Comparison of ENCODE assay signal across 22 cellular contexts in the genomic region with DNA sequence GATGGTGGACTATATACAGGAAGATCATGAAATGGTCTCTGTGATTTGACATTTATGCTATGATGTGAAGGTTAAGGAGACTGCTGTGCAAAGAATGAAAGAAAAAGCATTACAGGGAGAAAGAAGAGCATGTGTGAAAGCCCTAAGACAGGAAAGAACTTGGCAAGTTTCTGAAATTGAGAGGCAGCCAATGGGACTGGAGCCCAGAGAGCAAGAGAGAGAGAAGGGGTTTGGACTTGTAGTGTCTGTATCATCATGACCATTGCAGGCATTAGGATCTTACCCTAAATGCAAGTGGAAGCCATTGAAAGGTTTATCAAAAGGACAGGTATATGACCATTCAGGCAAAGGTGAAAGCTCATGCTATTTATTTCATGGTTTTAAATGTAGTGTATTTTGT.
DNase-seq lines count a peak whose midpoint lies in the region; ATAC-seq and TF ChIP-seq lines count a peak whose summit lies in the region.
"Had no signal": no experiment of that assay in that cellular context is flagged by ENCODE, and none has a peak within 500 bp of the region (broad histone marks: within the 10 kb centered on the region; RNA-seq: fewer than 3 reads in every experiment).

No MANE protein-coding gene starts in this region.

- ATAC-seq in heart right ventricle = peak in 6 of 8 donors; percentile 49 to 76 (median 60)
- ATAC-seq: HCT116; naive thymus-derived CD8-positive, alpha-beta T cell; right lobe of liver had no signal

- no peaks in the 10 kb centered on the region for H3F3A ChIP-seq in Loucy (ENCODE audit: low read depth)

- peaks cover 8% of the 10 kb centered on the region for H3K9me3 Mint-ChIP-seq in mesothelial cell of epicardium
- H3K9me3 Mint-ChIP-seq: activated CD4-positive, alpha-beta memory T cell treated with anti-CD3 and anti-CD28 coated beads, Interleukin-2, amount 10 ng/mL, durations not matched to agents 7 days and 5 days had no signal

- H2AFZ ChIP-seq in Loucy (ENCODE audit: low read length) = peak overlapping the region; percentile 50

- no peaks in the 10 kb centered on the region for H4K20me1 ChIP-seq in Loucy (ENCODE audit: insufficient read depth, low read length, poor library complexity, severe bottlenecking)

- H3K27me3 Mint-ChIP-seq in mesothelial cell of epicardium (ENCODE audit: low read depth) = no peaks in the 10 kb centered on the region
- H3K27me3 Mint-ChIP-seq: activated CD4-positive, alpha-beta memory T cell treated with anti-CD3 and anti-CD28 coated beads, Interleukin-2, amount 10 ng/mL, durations not matched to agents 7 days and 5 days had no signal

- H3K4me1 Mint-ChIP-seq in mesothelial cell of epicardium = no peaks in the 10 kb centered on the region
- H3K4me1 Mint-ChIP-seq: activated CD4-positive, alpha-beta memory T cell treated with anti-CD3 and anti-CD28 coated beads, Interleukin-2, amount 10 ng/mL, durations not matched to agents 7 days and 5 days; CD14-positive monocyte; naive thymus-derived CD8-positive, alpha-beta T cell had no signal

- in situ Hi-C loops in GM13976 (cut with MboI; ENCODE audit: low sequenced_read_pairs, unreplicated experiment) = no loop called here

- H3K36me3 Mint-ChIP-seq in mesothelial cell of epicardium = peaks cover 2% of the 10 kb centered on the region
- H3K36me3 Mint-ChIP-seq: CD14-positive monocyte; memory B cell; naive thymus-derived CD8-positive, alpha-beta T cell had no signal

- no peaks in the 10 kb centered on the region for H3K27me3 ChIP-seq in Loucy (ENCODE audit: insufficient read depth, low read length, poor library complexity, severe bottlenecking)
- H3K27me3 ChIP-seq in colonic mucosa = no peaks in the 10 kb centered on the region
- no peaks in the 10 kb centered on the region for H3K27me3 ChIP-seq in heart right ventricle
- H3K27me3 ChIP-seq in prostate gland (replicated peaks; ENCODE audit: insufficient read depth) = no peaks in the 10 kb centered on the region
- no peaks in the 10 kb centered on the region; the same call in 1 of the 2 replicates for H3K27me3 ChIP-seq in BE2C
- H3K27me3 ChIP-seq: brain microvascular endothelial cell, right lobe of liver had no signal

- H3K36me3 ChIP-seq in Loucy (ENCODE audit: insufficient read depth, low read length) = no peaks in the 10 kb centered on the region
- H3K36me3 ChIP-seq in colonic mucosa = no peaks in the 10 kb centered on the region
- H3K36me3 ChIP-seq in heart right ventricle = no peaks in the 10 kb centered on the region
- no peaks in the 10 kb centered on the region for H3K36me3 ChIP-seq in prostate gland
- no peaks in the 10 kb centered on the region for H3K36me3 ChIP-seq in BE2C
- H3K36me3 ChIP-seq: brain microvascular endothelial cell, right lobe of liver had no signal

- H3K79me2 ChIP-seq in Loucy (ENCODE audit: insufficient read depth, low read length) = no peaks in the 10 kb centered on the region

- H3K4me1 ChIP-seq in Loucy (ENCODE audit: insufficient read depth, low read length, poor library complexity, severe bottlenecking) (peaks cover 9% of the 10 kb centered on the region), colonic mucosa (no peaks in the 10 kb centered on the region), heart right ventricle (peaks cover 0 to 16% (median 6%) of the 10 kb centered on the region in 9 donors), prostate gland (replicated peaks) (peaks cover 13% of the 10 kb centered on the region), BE2C (no peaks in the 10 kb centered on the region)
- H3K4me1 ChIP-seq: right lobe of liver had no signal

- intact Hi-C loops in colonic mucosa (cut with DNase I) (no loop called here), heart right ventricle (cut with DNase I) (no loop called here), prostate gland (cut with DNase I) (loop anchor here (10.0 kb wide), 2 partner anchors 94 to 106 kb away; no protein-coding TSS in a partner anchor)

- H3K9me3 ChIP-seq in Loucy (ENCODE audit: insufficient read depth, low read depth, low read length) = no peaks in the 10 kb centered on the region
- H3K9me3 ChIP-seq in colonic mucosa = no peaks in the 10 kb centered on the region
- no peaks in the 10 kb centered on the region for H3K9me3 ChIP-seq in heart right ventricle
- no peaks in the 10 kb centered on the region for H3K9me3 ChIP-seq in prostate gland
- H3K9me3 ChIP-seq in BE2C = no peaks in the 10 kb centered on the region
- H3K9me3 ChIP-seq: right lobe of liver had no signal

- TF ChIP-seq CTCF in Loucy (conservative IDR thresholded peaks at IDR 0.05; ENCODE audit: low read length) (no peak), colonic mucosa (IDR thresholded peaks at IDR 0.05) (no peak), heart right ventricle (IDR thresholded peaks at IDR 0.05) (no peak), prostate gland (IDR thresholded peaks at IDR 0.05) (no peak), coronary artery (IDR thresholded peaks at IDR 0.05) (no peak), mesothelial cell of epicardium (IDR thresholded peaks at IDR 0.05; ENCODE audit: unreplicated experiment) (no peak), GM13976 (IDR thresholded peaks at IDR 0.05; ENCODE audit: borderline replicate concordance, control extremely low read depth, extremely low read depth, insufficient read depth, missing control alignments) (no peak), BE2C (IDR thresholded peaks at IDR 0.05; ENCODE audit: low read depth, low read length) (no peak)

- no peak overlapping the region for H3K27ac Mint-ChIP-seq in mesothelial cell of epicardium
- H3K27ac Mint-ChIP-seq: activated CD4-positive, alpha-beta memory T cell treated with anti-CD3 and anti-CD28 coated beads, Interleukin-2, amount 10 ng/mL, durations not matched to agents 7 days and 5 days; CD14-positive monocyte; memory B cell; naive thymus-derived CD8-positive, alpha-beta T cell had no signal

- no peaks in the 10 kb centered on the region for H3K9me2 ChIP-seq in Loucy (replicated peaks; ENCODE audit: low read depth, low read length)

- TF ChIP-seq POLR2A in prostate gland (IDR thresholded peaks at IDR 0.05) = no peak

- no peak overlapping the region for H3K4me2 ChIP-seq in Loucy (ENCODE audit: low read depth, low read length, poor library complexity, severe bottlenecking)

- no peak overlapping the region for H3K4me3 ChIP-seq in Loucy (ENCODE audit: low read length, poor library complexity, severe bottlenecking)
- no peak overlapping the region for H3K4me3 ChIP-seq in colonic mucosa
- no peak overlapping the region for H3K4me3 ChIP-seq in heart right ventricle
- no peak overlapping the region for H3K4me3 ChIP-seq in prostate gland
- no peak overlapping the region for H3K4me3 ChIP-seq in coronary artery
- no peak overlapping the region for H3K4me3 ChIP-seq in BE2C (ENCODE audit: low read depth, low read length)
- H3K4me3 ChIP-seq: right lobe of liver had no signal

- DNase-seq in colonic mucosa (peak; percentile 38), heart right ventricle (peak in 1 of 2 donors; percentile 60), prostate gland (ENCODE audit: low spot score) (peak; percentile 48), coronary artery (ENCODE audit: low spot score) (no peak), mesothelial cell of epicardium (ENCODE audit: low spot score in 2 of 2, unreplicated experiment in 2 of 2) (no peak), GM13976 (ENCODE audit: low spot score) (no peak), BE2C (no peak)
- DNase-seq: activated CD4-positive, alpha-beta memory T cell treated with anti-CD3 and anti-CD28 coated beads, Interleukin-2, amount 10 ng/mL, durations not matched to agents 7 days and 5 days; activated effector memory CD4-positive, alpha-beta T cell treated with Interleukin-2 at 50 U/mL for 16 hours; brain microvascular endothelial cell; kidney; MV-4-11; naive thymus-derived CD8-positive, alpha-beta T cell; NCI-H1694 treated with DMSO at 0.1 percent for 48 hours; NCI-H69; right lobe of liver; T-helper 9 cell had no signal

- no peak overlapping the region for H3K27ac ChIP-seq in colonic mucosa
- H3K27ac ChIP-seq in heart right ventricle = no peak overlapping the region
- no peak overlapping the region for H3K27ac ChIP-seq in prostate gland
- H3K27ac ChIP-seq in coronary artery = no peak overlapping the region
- H3K27ac ChIP-seq: brain microvascular endothelial cell, right lobe of liver, RWPE1 had no signal

- no peak overlapping the region for H3K9ac ChIP-seq in Loucy (ENCODE audit: low read depth, low read length, poor library complexity, severe bottlenecking)
- no peak overlapping the region for H3K9ac ChIP-seq in colonic mucosa (ENCODE audit: low read depth in 2 of 2, low read length in 2 of 2)

- H3K4me3 Mint-ChIP-seq in mesothelial cell of epicardium = no peak overlapping the region
- H3K4me3 Mint-ChIP-seq: activated CD4-positive, alpha-beta memory T cell treated with anti-CD3 and anti-CD28 coated beads, Interleukin-2, amount 10 ng/mL, durations not matched to agents 7 days and 5 days; CD14-positive monocyte; memory B cell; naive thymus-derived CD8-positive, alpha-beta T cell had no signal

Comparison
In these comparisons a context has a peak if more than half of its experiments do, and no peak if none do; other contexts are left out.
1. DNase-seq: peak in colonic mucosa (single experiment) and prostate gland (single experiment); none in coronary artery (single experiment), mesothelial cell of epicardium (0 of 2), GM13976 (single experiment) and BE2C (single experiment).